1 cellular context compared by ENCODE assay signal in the genomic region with DNA sequence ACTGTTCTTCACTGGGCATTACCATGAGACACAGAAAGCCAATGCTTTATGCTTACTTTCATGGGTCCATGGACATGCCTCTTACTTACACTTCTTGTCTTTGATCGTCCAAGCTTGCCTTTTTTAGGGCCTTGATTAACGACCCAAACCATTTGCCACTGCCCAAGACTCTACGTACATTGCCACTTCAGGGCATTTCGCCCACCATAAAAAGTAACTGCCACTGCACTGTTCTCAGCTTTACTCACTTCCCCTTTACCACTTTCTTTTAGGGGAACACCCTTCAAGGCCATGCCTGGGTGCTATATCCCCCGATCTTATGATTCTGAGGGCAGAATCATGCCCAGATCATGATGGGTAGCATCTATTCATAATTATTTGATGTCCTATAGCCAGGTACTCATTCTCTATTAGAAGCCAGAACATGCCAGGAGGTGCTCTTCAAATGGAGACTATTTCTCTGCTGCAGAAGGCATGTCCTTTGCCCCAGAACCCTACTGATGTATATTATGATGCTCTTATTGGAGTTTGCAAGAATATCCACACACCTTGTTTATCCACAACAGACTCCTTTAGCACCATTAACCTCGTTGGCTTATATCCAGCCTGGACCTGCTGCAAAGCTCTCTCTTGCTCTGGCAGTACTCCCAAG.
TF ChIP-seq lines count a peak whose summit lies in the region.

No MANE protein-coding gene starts in this region.

TF ChIP-seq in GM12878, 131 proteins besides CTCF, POLR2A, EP300 and RAD21 (continued from another document and continues in another):
- TF ChIP-seq JUND (IDR thresholded peaks at IDR 0.05; ENCODE audit: low read depth, low read length), result 0 out of 2 replicates have a peak, but pooled peaks have one; percentile 31
- TF ChIP-seq SMAD5 (IDR thresholded peaks at IDR 0.05; ENCODE audit: low read depth), result no peak
- TF ChIP-seq, protein P1, sequence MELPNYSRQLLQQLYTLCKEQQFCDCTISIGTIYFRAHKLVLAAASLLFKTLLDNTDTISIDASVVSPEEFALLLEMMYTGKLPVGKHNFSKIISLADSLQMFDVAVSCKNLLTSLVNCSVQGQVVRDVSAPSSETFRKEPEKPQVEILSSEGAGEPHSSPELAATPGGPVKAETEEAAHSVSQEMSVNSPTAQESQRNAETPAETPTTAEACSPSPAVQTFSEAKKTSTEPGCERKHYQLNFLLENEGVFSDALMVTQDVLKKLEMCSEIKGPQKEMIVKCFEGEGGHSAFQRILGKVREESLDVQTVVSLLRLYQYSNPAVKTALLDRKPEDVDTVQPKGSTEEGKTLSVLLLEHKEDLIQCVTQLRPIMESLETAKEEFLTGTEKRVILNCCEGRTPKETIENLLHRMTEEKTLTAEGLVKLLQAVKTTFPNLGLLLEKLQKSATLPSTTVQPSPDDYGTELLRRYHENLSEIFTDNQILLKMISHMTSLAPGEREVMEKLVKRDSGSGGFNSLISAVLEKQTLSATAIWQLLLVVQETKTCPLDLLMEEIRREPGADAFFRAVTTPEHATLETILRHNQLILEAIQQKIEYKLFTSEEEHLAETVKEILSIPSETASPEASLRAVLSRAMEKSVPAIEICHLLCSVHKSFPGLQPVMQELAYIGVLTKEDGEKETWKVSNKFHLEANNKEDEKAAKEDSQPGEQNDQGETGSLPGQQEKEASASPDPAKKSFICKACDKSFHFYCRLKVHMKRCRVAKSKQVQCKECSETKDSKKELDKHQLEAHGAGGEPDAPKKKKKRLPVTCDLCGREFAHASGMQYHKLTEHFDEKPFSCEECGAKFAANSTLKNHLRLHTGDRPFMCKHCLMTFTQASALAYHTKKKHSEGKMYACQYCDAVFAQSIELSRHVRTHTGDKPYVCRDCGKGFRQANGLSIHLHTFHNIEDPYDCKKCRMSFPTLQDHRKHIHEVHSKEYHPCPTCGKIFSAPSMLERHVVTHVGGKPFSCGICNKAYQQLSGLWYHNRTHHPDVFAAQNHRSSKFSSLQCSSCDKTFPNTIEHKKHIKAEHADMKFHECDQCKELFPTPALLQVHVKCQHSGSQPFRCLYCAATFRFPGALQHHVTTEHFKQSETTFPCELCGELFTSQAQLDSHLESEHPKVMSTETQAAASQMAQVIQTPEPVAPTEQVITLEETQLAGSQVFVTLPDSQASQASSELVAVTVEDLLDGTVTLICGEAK (IDR thresholded peaks at IDR 0.05; ENCODE audit: borderline replicate concordance), result no peak
- TF ChIP-seq GATAD2B (conservative IDR thresholded peaks at IDR 0.05; ENCODE audit: low read depth), result peak; percentile 92
- no peak for TF ChIP-seq USF2 (IDR thresholded peaks at IDR 0.05; ENCODE audit: borderline replicate concordance, low read depth, low read length)
- no peak for TF ChIP-seq RFX5 (IDR thresholded peaks at IDR 0.05; ENCODE audit: low read depth, low read length)
- no peak for TF ChIP-seq SMAD1 (IDR thresholded peaks at IDR 0.05; ENCODE audit: low read depth, partially characterized antibody)
- TF ChIP-seq STAT1 (conservative IDR thresholded peaks at IDR 0.05), result no peak
- TF ChIP-seq E4F1 (IDR thresholded peaks at IDR 0.05; ENCODE audit: borderline replicate concordance, partially characterized antibody), result no peak
- TF ChIP-seq IKZF2 (IDR thresholded peaks at IDR 0.05), result peak; percentile 50 to 55; a peak in 2 of 4 replicates
- no peak for TF ChIP-seq NFYA (IDR thresholded peaks at IDR 0.05; ENCODE audit: borderline replicate concordance, low read depth, low read length)
- TF ChIP-seq BHLHE40 (IDR thresholded peaks at IDR 0.05; ENCODE audit: borderline replicate concordance in 1 of 2, low read depth in 2 of 2, low read length in 1 of 2), result peak in 1 of 2 experiments; percentile 38; a peak in 2 of 4 replicates
- 0 out of 2 replicates have a peak, but pooled peaks have one; percentile 5 for TF ChIP-seq SMC3 (IDR thresholded peaks at IDR 0.05; ENCODE audit: borderline replicate concordance, low read length)
- TF ChIP-seq NBN (IDR thresholded peaks at IDR 0.05), result peak; percentile 80
- TF ChIP-seq PAX5 (IDR thresholded peaks at IDR 0.05; ENCODE audit: borderline replicate concordance, low read depth, low read length), result 0 out of 2 replicates have a peak, but pooled peaks have one; percentile 44
- TF ChIP-seq ESRRA (IDR thresholded peaks at IDR 0.05; ENCODE audit: low read length), result no peak
- peak; percentile 10; the same call in 1 of the 2 replicates for TF ChIP-seq RELB (IDR thresholded peaks at IDR 0.05; ENCODE audit: low read depth)
- 0 out of 2 replicates have a peak, but pooled peaks have one; percentile 28 for TF ChIP-seq RB1 (IDR thresholded peaks at IDR 0.05; ENCODE audit: borderline replicate concordance)
- no peak for TF ChIP-seq CEBPB (IDR thresholded peaks at IDR 0.05; ENCODE audit: borderline replicate concordance in 1 of 2, low read depth in 2 of 2, low read length in 2 of 2)
- no peak for TF ChIP-seq ZSCAN29 (IDR thresholded peaks at IDR 0.05)
- TF ChIP-seq, protein P2, sequence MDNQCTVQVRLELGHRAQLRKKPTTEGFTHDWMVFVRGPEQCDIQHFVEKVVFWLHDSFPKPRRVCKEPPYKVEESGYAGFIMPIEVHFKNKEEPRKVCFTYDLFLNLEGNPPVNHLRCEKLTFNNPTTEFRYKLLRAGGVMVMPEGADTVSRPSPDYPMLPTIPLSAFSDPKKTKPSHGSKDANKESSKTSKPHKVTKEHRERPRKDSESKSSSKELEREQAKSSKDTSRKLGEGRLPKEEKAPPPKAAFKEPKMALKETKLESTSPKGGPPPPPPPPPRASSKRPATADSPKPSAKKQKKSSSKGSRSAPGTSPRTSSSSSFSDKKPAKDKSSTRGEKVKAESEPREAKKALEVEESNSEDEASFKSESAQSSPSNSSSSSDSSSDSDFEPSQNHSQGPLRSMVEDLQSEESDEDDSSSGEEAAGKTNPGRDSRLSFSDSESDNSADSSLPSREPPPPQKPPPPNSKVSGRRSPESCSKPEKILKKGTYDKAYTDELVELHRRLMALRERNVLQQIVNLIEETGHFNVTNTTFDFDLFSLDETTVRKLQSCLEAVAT (IDR thresholded peaks at IDR 0.05), result peak; percentile 69
- TF ChIP-seq IKZF1 (conservative IDR thresholded peaks at IDR 0.05), result peak; percentile 46
- no peak for TF ChIP-seq HDGF (IDR thresholded peaks at IDR 0.05)
- TF ChIP-seq, protein P3, sequence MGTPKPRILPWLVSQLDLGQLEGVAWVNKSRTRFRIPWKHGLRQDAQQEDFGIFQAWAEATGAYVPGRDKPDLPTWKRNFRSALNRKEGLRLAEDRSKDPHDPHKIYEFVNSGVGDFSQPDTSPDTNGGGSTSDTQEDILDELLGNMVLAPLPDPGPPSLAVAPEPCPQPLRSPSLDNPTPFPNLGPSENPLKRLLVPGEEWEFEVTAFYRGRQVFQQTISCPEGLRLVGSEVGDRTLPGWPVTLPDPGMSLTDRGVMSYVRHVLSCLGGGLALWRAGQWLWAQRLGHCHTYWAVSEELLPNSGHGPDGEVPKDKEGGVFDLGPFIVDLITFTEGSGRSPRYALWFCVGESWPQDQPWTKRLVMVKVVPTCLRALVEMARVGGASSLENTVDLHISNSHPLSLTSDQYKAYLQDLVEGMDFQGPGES (IDR thresholded peaks at IDR 0.05), result no peak
- peak; percentile 42; the same call in 1 of the 2 replicates for TF ChIP-seq CHD2 (IDR thresholded peaks at IDR 0.05; ENCODE audit: borderline replicate concordance, low read depth, low read length)
- peak; percentile 21; the same call in 1 of the 2 replicates for TF ChIP-seq RAD51 (IDR thresholded peaks at IDR 0.05)
- TF ChIP-seq BCL11A (IDR thresholded peaks at IDR 0.05; ENCODE audit: low read depth, low read length), result peak; percentile 74; the same call in 1 of the 2 replicates
- TF ChIP-seq, protein P4, sequence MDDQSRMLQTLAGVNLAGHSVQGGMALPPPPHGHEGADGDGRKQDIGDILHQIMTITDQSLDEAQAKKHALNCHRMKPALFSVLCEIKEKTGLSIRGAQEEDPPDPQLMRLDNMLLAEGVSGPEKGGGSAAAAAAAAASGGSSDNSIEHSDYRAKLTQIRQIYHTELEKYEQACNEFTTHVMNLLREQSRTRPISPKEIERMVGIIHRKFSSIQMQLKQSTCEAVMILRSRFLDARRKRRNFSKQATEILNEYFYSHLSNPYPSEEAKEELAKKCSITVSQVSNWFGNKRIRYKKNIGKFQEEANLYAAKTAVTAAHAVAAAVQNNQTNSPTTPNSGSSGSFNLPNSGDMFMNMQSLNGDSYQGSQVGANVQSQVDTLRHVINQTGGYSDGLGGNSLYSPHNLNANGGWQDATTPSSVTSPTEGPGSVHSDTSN (IDR thresholded peaks at IDR 0.05; ENCODE audit: insufficient replicate concordance, low read depth, low read length), result no peak
- TF ChIP-seq SPI1 (IDR thresholded peaks at IDR 0.05; ENCODE audit: borderline replicate concordance, insufficient read depth, low read depth, low read length), result peak; percentile 95
- no peak for TF ChIP-seq BACH1 (IDR thresholded peaks at IDR 0.05; ENCODE audit: borderline replicate concordance)
- no peak for TF ChIP-seq PRDM15 (CRISPR knock-in tag; IDR thresholded peaks at IDR 0.05)
- no peak for TF ChIP-seq TCF7 (IDR thresholded peaks at IDR 0.05; ENCODE audit: borderline replicate concordance)
- no peak for TF ChIP-seq ZNF384 (IDR thresholded peaks at IDR 0.05; ENCODE audit: borderline replicate concordance, low read depth, low read length)
- no peak for TF ChIP-seq ASH2L (IDR thresholded peaks at IDR 0.05; ENCODE audit: borderline replicate concordance, low read depth)
- no peak for TF ChIP-seq SUPT20H (IDR thresholded peaks at IDR 0.05; ENCODE audit: borderline replicate concordance, control insufficient read depth, low read depth, low read length)
